In genomic region chr12:57732726-57733593, GRCh38 we compare ENCODE assay signal across 20 cellular contexts. TPM values are rescaled to one million over a fixed set of nuclear protein-coding genes. Genes with fewer than 3 reads are reported as not detected.
A peak's percentile ranks its signal among the peaks of the same experiment; 100 is the strongest.
DNase-seq lines count a peak whose midpoint lies in the region; ATAC-seq, FAIRE-seq and TF ChIP-seq lines count a peak whose summit lies in the region.
"Had no signal": no experiment of that assay in that cellular context is flagged by ENCODE, and none has a peak within 500 bp of the region (broad histone marks: within the 10 kb centered on the region; RNA-seq: fewer than 3 reads in every experiment).

No MANE protein-coding gene starts in this region.

- no peak for DNase-seq in activated CD4-positive, alpha-beta T cell treated with anti-CD3 and anti-CD28 coated beads, Interleukin-2, amount 10 ng/mL, durations not matched to agents 24 days and 14 days
- DNase-seq in activated CD4-positive, alpha-beta T cell treated with anti-CD3 and anti-CD28 coated beads for 48 hours, result no peak
- peak; percentile 1 for DNase-seq in BE2C
- peak; percentile 14 for DNase-seq in IMR-90
- no peak for DNase-seq in endothelial cell of umbilical vein (ENCODE audit: low read depth, low spot score)
- no peak for DNase-seq in NCI-H510A (lab: John Stamatoyannopoulos, UW)
- DNase-seq: 8988T, Calu3, MG63, NCI-H1105, NCI-H1694 treated with DMSO at 0.1 percent for 48 hours, NCI-H345, NCI-H69, PC-9 had no signal

- in situ Hi-C loops in IMR-90 (cut with MboI; ENCODE audit: low sequenced_read_pairs), result loop anchor here (10.0 kb wide), 1 partner anchor 148 kb away; no protein-coding TSS in a partner anchor

- BruUV-seq in IMR-90 (replicated peaks; lab: Mats Ljungman, UMichigan), result no TSS peak
- no TSS peak for BruUV-seq in endothelial cell of umbilical vein (replicated peaks; lab: Mats Ljungman, UMichigan)

- peak overlapping the region; percentile 13 for H3K27ac Mint-ChIP-seq in activated CD4-positive, alpha-beta T cell treated with anti-CD3 and anti-CD28 coated beads, Interleukin-2, amount 10 ng/mL, durations not matched to agents 24 days and 14 days

- H3K14ac ChIP-seq in IMR-90 (replicated peaks; ENCODE audit: low read depth, low read length), result no peak overlapping the region

- H2BK20ac ChIP-seq in IMR-90 (ENCODE audit: low read depth, low read length), result no peak overlapping the region

- no peak overlapping the region for H4K5ac ChIP-seq in IMR-90 (ENCODE audit: low read depth, low read length)

- no peak overlapping the region for H3K4me3 Mint-ChIP-seq in activated CD4-positive, alpha-beta T cell treated with anti-CD3 and anti-CD28 coated beads, Interleukin-2, amount 10 ng/mL, durations not matched to agents 24 days and 14 days

- H3K79me1 ChIP-seq in IMR-90 (ENCODE audit: low read depth in 1 of 2, low read length in 2 of 2), result no peaks in the 10 kb centered on the region

- no peak overlapping the region for H3K4me2 ChIP-seq in IMR-90 (ENCODE audit: low read depth, low read length)
- H3K4me2 ChIP-seq in endothelial cell of umbilical vein (ENCODE audit: insufficient read depth, low read length), result no peak overlapping the region
- H3K4me2 ChIP-seq: PC-9 had no signal

- peak; percentile 4 for FAIRE-seq in endothelial cell of umbilical vein (lab: Jason Lieb, UNC)
- FAIRE-seq: G401.6, GM12892, H1 had no signal

- H3K4ac ChIP-seq in IMR-90 (ENCODE audit: low read depth, low read length), result no peak overlapping the region

- no peak overlapping the region for H3K4me3 ChIP-seq in BE2C (ENCODE audit: low read depth, low read length)
- no peak overlapping the region for H3K4me3 ChIP-seq in IMR-90 (ENCODE audit: insufficient read depth, low read depth, low read length)
- H3K4me3 ChIP-seq in endothelial cell of umbilical vein (replicated peaks in 1 of 3; ENCODE audit: insufficient read depth in 1 of 3, low read depth in 1 of 3, low read length in 3 of 3), result no peak overlapping the region
- H3K4me3 ChIP-seq: MG63, PC-9 had no signal

- no peaks in the 10 kb centered on the region for H3K9me3 Mint-ChIP-seq in activated CD4-positive, alpha-beta T cell treated with anti-CD3 and anti-CD28 coated beads, Interleukin-2, amount 10 ng/mL, durations not matched to agents 24 days and 14 days

- no peaks in the 10 kb centered on the region; the same call in 1 of the 2 replicates for H3K4me1 ChIP-seq in BE2C
- H3K4me1 ChIP-seq in IMR-90 (ENCODE audit: control insufficient read depth, insufficient read depth, low read length), result 0 out of 2 replicates have a peak, but pooled peaks cover 3% of the 10 kb centered on the region
- H3K4me1 ChIP-seq in endothelial cell of umbilical vein (ENCODE audit: control insufficient read depth, extremely low read depth, insufficient read depth, low read length), result no peaks in the 10 kb centered on the region

- H3K56ac ChIP-seq in IMR-90 (ENCODE audit: extremely low read depth, insufficient read depth, low read length), result no peak overlapping the region

- WGBS in IMR-90 (ENCODE audit: extremely low coverage in 2 of 2, insufficient read length in 1 of 2), 2 experiments, result 100% methylated on average over 3 of the region's 11 CpGs; no CpG with 5 or more reads in 1 of the 2 experiments

- ATAC-seq in IMR-90 (ENCODE audit: low read depth) (no peak), GM19023 (IDR thresholded peaks at IDR 0.05; ENCODE audit: unreplicated experiment) (no peak), GM21717 (IDR thresholded peaks at IDR 0.05; ENCODE audit: unreplicated experiment) (no peak)

- no peak for TF ChIP-seq POLR2A in IMR-90 (IDR thresholded peaks at IDR 0.05; ENCODE audit: low read depth, low read length)
- TF ChIP-seq POLR2A in endothelial cell of umbilical vein (IDR thresholded peaks at IDR 0.05; ENCODE audit: low read depth, low read length), result no peak

- CTCF ChIA-PET in IMR-90 (lab: Yijun Ruan, JAX), result no interaction called here
- CTCF ChIA-PET in endothelial cell of umbilical vein (lab: Charles Lee), result interaction anchor here (0.9 to 2.3 kb wide), 2 partner anchors 9 to 24 kb away, joined by 3 to 8 read pairs; no protein-coding TSS in a partner anchor

- intact Hi-C loops in activated CD4-positive, alpha-beta T cell treated with anti-CD3 and anti-CD28 coated beads, Interleukin-2, amount 10 ng/mL, durations not matched to agents 24 days and 14 days (cut with micrococcal nuclease), result no loop called here
- intact Hi-C loops in IMR-90 (cut with micrococcal nuclease), result no loop called here
- intact Hi-C loops in endothelial cell of umbilical vein (cut with micrococcal nuclease), result no loop called here

- peaks cover 9% of the 10 kb centered on the region for H3K4me1 Mint-ChIP-seq in activated CD4-positive, alpha-beta T cell treated with anti-CD3 and anti-CD28 coated beads, Interleukin-2, amount 10 ng/mL, durations not matched to agents 24 days and 14 days

- no peak overlapping the region for H3K18ac ChIP-seq in IMR-90 (ENCODE audit: low read depth, low read length)

- H3K9me3 ChIP-seq in BE2C (no peaks in the 10 kb centered on the region), IMR-90 (ENCODE audit: control insufficient read depth, insufficient read depth, low read length) (no peaks in the 10 kb centered on the region), endothelial cell of umbilical vein (replicated peaks; ENCODE audit: control insufficient read depth, insufficient read depth, low read length) (no peaks in the 10 kb centered on the region)
- H3K9me3 ChIP-seq: MG63 had no signal

- H2BK15ac ChIP-seq in IMR-90 (ENCODE audit: low read depth, low read length), result no peak overlapping the region

- H3K23ac ChIP-seq in IMR-90 (ENCODE audit: low read depth, low read length), result no peak overlapping the region

- 0 out of 2 replicates have a peak, but pooled peaks cover 10% of the 10 kb centered on the region for H4K20me1 ChIP-seq in IMR-90 (ENCODE audit: insufficient read depth, low read length)
- H4K20me1 ChIP-seq in endothelial cell of umbilical vein (replicated peaks; ENCODE audit: control insufficient read depth, extremely low read depth, insufficient read depth, low read length), result no peaks in the 10 kb centered on the region

- TF ChIP-seq CTCF in BE2C (IDR thresholded peaks at IDR 0.05; ENCODE audit: low read depth, low read length) (no peak), IMR-90 (conservative IDR thresholded peaks at IDR 0.05; ENCODE audit: low read depth, low read length) (no peak), endothelial cell of umbilical vein (IDR thresholded peaks at IDR 0.05; ENCODE audit: extremely low read depth in 1 of 2, insufficient read depth in 1 of 2, low read depth in 1 of 2, low read length in 2 of 2) (no peak)

- peaks cover 66% of the 10 kb centered on the region for H3K36me3 Mint-ChIP-seq in activated CD4-positive, alpha-beta T cell treated with anti-CD3 and anti-CD28 coated beads, Interleukin-2, amount 10 ng/mL, durations not matched to agents 24 days and 14 days (ENCODE audit: low read depth)

- POLR2A ChIA-PET in IMR-90 (lab: Charles Lee; ENCODE audit: unreplicated experiment) (no interaction called here), endothelial cell of umbilical vein (lab: Charles Lee) (interaction anchor here (0.5 to 0.7 kb wide), 3 partner anchors 150 to 631 kb away, joined by 3 to 6 read pairs (median 4); no protein-coding TSS in a partner anchor)

- H2BK5ac ChIP-seq in IMR-90 (ENCODE audit: low read depth, low read length, poor library complexity, severe bottlenecking), result no peak overlapping the region

- H3K27me3 Mint-ChIP-seq in activated CD4-positive, alpha-beta T cell treated with anti-CD3 and anti-CD28 coated beads, Interleukin-2, amount 10 ng/mL, durations not matched to agents 24 days and 14 days, result no peaks in the 10 kb centered on the region

- no peak overlapping the region for H2AFZ ChIP-seq in IMR-90 (replicated peaks; ENCODE audit: low read length, poor library complexity)
- H2AFZ ChIP-seq in endothelial cell of umbilical vein (ENCODE audit: low read depth, low read length), result no peak overlapping the region
- H2AFZ ChIP-seq: PC-9 had no signal

- no peak overlapping the region for H2BK120ac ChIP-seq in IMR-90 (ENCODE audit: low read depth, low read length)

- TF ChIP-seq RAD21 in IMR-90 (IDR thresholded peaks at IDR 0.05; ENCODE audit: low read length), result no peak

- dilution Hi-C loops in IMR-90 (cut with HindIII; ENCODE audit: low sequenced_read_pairs, unreplicated experiment) (no loop called here), endothelial cell of umbilical vein (cut with MboI; ENCODE audit: extremely low pct_ligation_motif_present, low sequenced_read_pairs) (no loop called here)

- H4K8ac ChIP-seq in IMR-90 (ENCODE audit: low read depth in 2 of 2, low read length in 2 of 2), result no peak overlapping the region

- no peak overlapping the region for H3K27ac ChIP-seq in IMR-90 (ENCODE audit: insufficient read depth, low read length)
- no peak overlapping the region for H3K27ac ChIP-seq in endothelial cell of umbilical vein (ENCODE audit: insufficient read depth, low read depth, low read length)
- H3K27ac ChIP-seq: C4-2B, PC-9 had no signal

- no peak overlapping the region for H3K9ac ChIP-seq in IMR-90 (ENCODE audit: low read depth, low read length)
- H3K9ac ChIP-seq in endothelial cell of umbilical vein (replicated peaks; ENCODE audit: extremely low read depth, insufficient read depth, low read length), result no peak overlapping the region

- no peaks in the 10 kb centered on the region for H3K36me3 ChIP-seq in BE2C
- no peaks in the 10 kb centered on the region for H3K36me3 ChIP-seq in IMR-90 (ENCODE audit: control insufficient read depth, insufficient read depth, low read length)
- no peaks in the 10 kb centered on the region for H3K36me3 ChIP-seq in endothelial cell of umbilical vein (ENCODE audit: control insufficient read depth in 2 of 2, extremely low read depth in 1 of 2, insufficient read depth in 2 of 2, low read length in 2 of 2)
- H3K36me3 ChIP-seq: MG63 had no signal

- H3K79me2 ChIP-seq in endothelial cell of umbilical vein (ENCODE audit: control insufficient read depth, insufficient read depth, low read length), result no peaks in the 10 kb centered on the region

- H2AK9ac ChIP-seq in IMR-90 (replicated peaks; ENCODE audit: low read depth, low read length, poor library complexity), result peak overlapping the region; percentile 28

- H2AK5ac ChIP-seq in IMR-90 (ENCODE audit: low read depth, low read length), result no peak overlapping the region

- H4K91ac ChIP-seq in IMR-90 (ENCODE audit: insufficient read depth, low read depth, low read length), result no peak overlapping the region

- H3K9me1 ChIP-seq in IMR-90 (ENCODE audit: insufficient read depth, low read length) (no peaks in the 10 kb centered on the region), endothelial cell of umbilical vein (replicated peaks; ENCODE audit: control insufficient read depth, extremely low read depth, insufficient read depth, low read length) (no peaks in the 10 kb centered on the region)

- peaks cover 34% of the 10 kb centered on the region for H3K27me3 ChIP-seq in BE2C
- peaks cover 68% of the 10 kb centered on the region for H3K27me3 ChIP-seq in IMR-90 (ENCODE audit: control insufficient read depth, insufficient read depth, low read length)
- H3K27me3 ChIP-seq in endothelial cell of umbilical vein (ENCODE audit: control insufficient read depth in 2 of 2, insufficient read depth in 2 of 2, low read length in 2 of 2), result peaks cover 58 to 62% of the 10 kb centered on the region in 2 experiments

RNA-seq across cellular contexts. Expression of gene AGAP2, which starts 5.6 kb away (rescaled TPM):
- total RNA-seq in activated CD4-positive, alpha-beta T cell treated with anti-CD3 and anti-CD28 coated beads, Interleukin-2, amount 10 ng/mL, durations not matched to agents 24 days and 14 days, result 27.1 and 28.2 TPM in 2 replicates
- 3.9 TPM for polyA plus RNA-seq in BE2C (2012; ENCODE audit: insufficient read depth, insufficient read length, low read depth)
- total RNA-seq in IMR-90 (2012; rRNA removed) (0.18 and 0.28 TPM in 2 replicates), endothelial cell of umbilical vein (0.05 and 0.24 TPM in 2 replicates)
- polyA plus RNA-seq in IMR-90 (2012; rRNA removed) (0.03 and 0.07 TPM in 2 replicates), endothelial cell of umbilical vein (0.04 and 0.05 TPM in 2 replicates)
- polyA plus RNA-seq in IMR-90 (2012; cell fraction: cytosol; rRNA removed), result 0.09 and 0.10 TPM in 2 replicates
- 0.55 and 0.88 TPM in 2 replicates for polyA plus RNA-seq in IMR-90 (2012; cell fraction: nucleus; rRNA removed; ENCODE audit: low replicate concordance)
- polyA plus RNA-seq in endothelial cell of umbilical vein (2011; cell fraction: cytosol; rRNA removed), result 0.04 and 0.08 TPM in 2 replicates
- polyA plus RNA-seq in endothelial cell of umbilical vein (2011; cell fraction: nucleus; rRNA removed), result 0.05 and 0.10 TPM in 2 replicates
- polyA plus RNA-seq in endothelial cell of umbilical vein (2012), result 0.14 and 0.20 TPM in 2 replicates
- polyA minus RNA-seq in endothelial cell of umbilical vein, result 0.04 TPM in 1 of 2 replicates, not detected in the other
- polyA minus RNA-seq in endothelial cell of umbilical vein (2011; cell fraction: cytosol; rRNA and poly(A)+ RNA removed), result not detected
- polyA minus RNA-seq in endothelial cell of umbilical vein (2011; cell fraction: nucleus; rRNA and poly(A)+ RNA removed), result 0.14 and 0.63 TPM in 2 replicates

RNA-seq across cellular contexts. Expression of gene TSPAN31, which starts 11.9 kb away (rescaled TPM):
- 19.2 and 19.4 TPM in 2 replicates for total RNA-seq in activated CD4-positive, alpha-beta T cell treated with anti-CD3 and anti-CD28 coated beads, Interleukin-2, amount 10 ng/mL, durations not matched to agents 24 days and 14 days
- polyA plus RNA-seq in BE2C (2012; ENCODE audit: insufficient read depth, insufficient read length, low read depth), result 18.6 TPM
- total RNA-seq in IMR-90 (2012; rRNA removed) (51.1 and 71.2 TPM in 2 replicates), endothelial cell of umbilical vein (14.6 and 15.0 TPM in 2 replicates)
- polyA plus RNA-seq in IMR-90 (2012; rRNA removed) (9.9 and 12.3 TPM in 2 replicates), endothelial cell of umbilical vein (33.3 and 43.9 TPM in 2 replicates)
- polyA plus RNA-seq in IMR-90 (2012; cell fraction: cytosol; rRNA removed), result 22.4 and 46.8 TPM in 2 replicates
- 23.3 and 27.2 TPM in 2 replicates for polyA plus RNA-seq in IMR-90 (2012; cell fraction: nucleus; rRNA removed; ENCODE audit: low replicate concordance)
- 19.8 and 19.9 TPM in 2 replicates for polyA plus RNA-seq in endothelial cell of umbilical vein (2011; cell fraction: cytosol; rRNA removed)
- polyA plus RNA-seq in endothelial cell of umbilical vein (2011; cell fraction: nucleus; rRNA removed), result 15.5 and 16.4 TPM in 2 replicates
- 25.7 and 27.8 TPM in 2 replicates for polyA plus RNA-seq in endothelial cell of umbilical vein (2012)
- polyA minus RNA-seq in endothelial cell of umbilical vein, result 47.8 and 57.1 TPM in 2 replicates
- 5.5 TPM for polyA minus RNA-seq in endothelial cell of umbilical vein (2011; cell fraction: cytosol; rRNA and poly(A)+ RNA removed)
- 4.4 and 12.2 TPM in 2 replicates for polyA minus RNA-seq in endothelial cell of umbilical vein (2011; cell fraction: nucleus; rRNA and poly(A)+ RNA removed)

RNA-seq across cellular contexts. Expression of gene CDK4, which starts 19.1 kb away (rescaled TPM):
- 240 and 248 TPM in 2 replicates for total RNA-seq in activated CD4-positive, alpha-beta T cell treated with anti-CD3 and anti-CD28 coated beads, Interleukin-2, amount 10 ng/mL, durations not matched to agents 24 days and 14 days
- 737 TPM for polyA plus RNA-seq in BE2C (2012; ENCODE audit: insufficient read depth, insufficient read length, low read depth)
- total RNA-seq in IMR-90 (2012; rRNA removed) (239 and 297 TPM in 2 replicates), endothelial cell of umbilical vein (156 and 171 TPM in 2 replicates)
- polyA plus RNA-seq in IMR-90 (2012; rRNA removed) (252 and 261 TPM in 2 replicates), endothelial cell of umbilical vein (300 and 332 TPM in 2 replicates)
- polyA plus RNA-seq in IMR-90 (2012; cell fraction: cytosol; rRNA removed), result 201 and 295 TPM in 2 replicates
- polyA plus RNA-seq in IMR-90 (2012; cell fraction: nucleus; rRNA removed; ENCODE audit: low replicate concordance), result 85.8 and 86.8 TPM in 2 replicates
- polyA plus RNA-seq in endothelial cell of umbilical vein (2011; cell fraction: cytosol; rRNA removed), result 337 and 366 TPM in 2 replicates
- 173 and 189 TPM in 2 replicates for polyA plus RNA-seq in endothelial cell of umbilical vein (2011; cell fraction: nucleus; rRNA removed)
- 197 and 206 TPM in 2 replicates for polyA plus RNA-seq in endothelial cell of umbilical vein (2012)
- 184 and 194 TPM in 2 replicates for polyA minus RNA-seq in endothelial cell of umbilical vein
- 130 TPM for polyA minus RNA-seq in endothelial cell of umbilical vein (2011; cell fraction: cytosol; rRNA and poly(A)+ RNA removed)
- 54.8 and 62.4 TPM in 2 replicates for polyA minus RNA-seq in endothelial cell of umbilical vein (2011; cell fraction: nucleus; rRNA and poly(A)+ RNA removed)

RNA-seq across cellular contexts. Expression of gene MARCHF9, which starts 21.9 kb away (rescaled TPM):
- 21.6 and 22.7 TPM in 2 replicates for total RNA-seq in activated CD4-positive, alpha-beta T cell treated with anti-CD3 and anti-CD28 coated beads, Interleukin-2, amount 10 ng/mL, durations not matched to agents 24 days and 14 days
- 36.9 TPM for polyA plus RNA-seq in BE2C (2012; ENCODE audit: insufficient read depth, insufficient read length, low read depth)
- total RNA-seq in IMR-90 (2012; rRNA removed) (1.1 TPM in 2 replicates), endothelial cell of umbilical vein (3.0 and 4.6 TPM in 2 replicates)
- polyA plus RNA-seq in IMR-90 (2012; rRNA removed) (4.7 and 5.4 TPM in 2 replicates), endothelial cell of umbilical vein (4.8 and 5.8 TPM in 2 replicates)
- 3.6 and 5.6 TPM in 2 replicates for polyA plus RNA-seq in IMR-90 (2012; cell fraction: cytosol; rRNA removed)
- polyA plus RNA-seq in IMR-90 (2012; cell fraction: nucleus; rRNA removed; ENCODE audit: low replicate concordance), result 8.1 and 11.9 TPM in 2 replicates
- polyA plus RNA-seq in endothelial cell of umbilical vein (2011; cell fraction: cytosol; rRNA removed), result 1.6 and 3.7 TPM in 2 replicates
- polyA plus RNA-seq in endothelial cell of umbilical vein (2011; cell fraction: nucleus; rRNA removed), result 4.8 and 5.4 TPM in 2 replicates
- 3.2 and 4.0 TPM in 2 replicates for polyA plus RNA-seq in endothelial cell of umbilical vein (2012)
- polyA minus RNA-seq in endothelial cell of umbilical vein, result 2.8 and 4.2 TPM in 2 replicates
- polyA minus RNA-seq in endothelial cell of umbilical vein (2011; cell fraction: cytosol; rRNA and poly(A)+ RNA removed), result 7.7 TPM
- polyA minus RNA-seq in endothelial cell of umbilical vein (2011; cell fraction: nucleus; rRNA and poly(A)+ RNA removed), result 0.72 and 1.2 TPM in 2 replicates

RNA-seq across cellular contexts. Expression of gene CYP27B1, which starts 33.9 kb away (rescaled TPM):
- 12.3 and 12.7 TPM in 2 replicates for total RNA-seq in activated CD4-positive, alpha-beta T cell treated with anti-CD3 and anti-CD28 coated beads, Interleukin-2, amount 10 ng/mL, durations not matched to agents 24 days and 14 days
- polyA plus RNA-seq in BE2C (2012; ENCODE audit: insufficient read depth, insufficient read length, low read depth), result 47.2 TPM
- total RNA-seq in IMR-90 (2012; rRNA removed) (0.36 and 0.56 TPM in 2 replicates), endothelial cell of umbilical vein (2.4 and 2.7 TPM in 2 replicates)
- polyA plus RNA-seq in IMR-90 (2012; rRNA removed) (0.80 and 1.3 TPM in 2 replicates), endothelial cell of umbilical vein (0.62 TPM in 2 replicates)
- polyA plus RNA-seq in IMR-90 (2012; cell fraction: cytosol; rRNA removed), result 0.38 and 0.49 TPM in 2 replicates
- 10.4 and 13.8 TPM in 2 replicates for polyA plus RNA-seq in IMR-90 (2012; cell fraction: nucleus; rRNA removed; ENCODE audit: low replicate concordance)
- polyA plus RNA-seq in endothelial cell of umbilical vein (2011; cell fraction: cytosol; rRNA removed), result 0.19 and 0.61 TPM in 2 replicates
- 7.3 and 7.9 TPM in 2 replicates for polyA plus RNA-seq in endothelial cell of umbilical vein (2011; cell fraction: nucleus; rRNA removed)
- 0.74 and 0.86 TPM in 2 replicates for polyA plus RNA-seq in endothelial cell of umbilical vein (2012)
- 0.87 and 1.2 TPM in 2 replicates for polyA minus RNA-seq in endothelial cell of umbilical vein
- 7.6 TPM for polyA minus RNA-seq in endothelial cell of umbilical vein (2011; cell fraction: cytosol; rRNA and poly(A)+ RNA removed)
- 3.3 and 3.8 TPM in 2 replicates for polyA minus RNA-seq in endothelial cell of umbilical vein (2011; cell fraction: nucleus; rRNA and poly(A)+ RNA removed)

Comparison
In these comparisons a context has a peak if more than half of its experiments do, and no peak if none do; other contexts are left out.
1. DNase-seq: peak in BE2C (single experiment) and IMR-90 (single experiment); none in activated CD4-positive, alpha-beta T cell treated with anti-CD3 and anti-CD28 coated beads, Interleukin-2, amount 10 ng/mL, durations not matched to agents 24 days and 14 days (single experiment), activated CD4-positive, alpha-beta T cell treated with anti-CD3 and anti-CD28 coated beads for 48 hours (single experiment), endothelial cell of umbilical vein (single experiment) and NCI-H510A (single experiment).
2. RNA of gene AGAP2, which starts 5.6 kb away (total RNA-seq): 27.1 to 28.2 TPM in activated CD4-positive, alpha-beta T cell treated with anti-CD3 and anti-CD28 coated beads, Interleukin-2, amount 10 ng/mL, durations not matched to agents 24 days and 14 days; 0.05 to 0.24 TPM in endothelial cell of umbilical vein and 0.18 to 0.28 TPM in IMR-90; every median in the first group is over 10 times any median in the second.